ENCODE assay signal across 8 cellular contexts in genomic region chr2:105744091-105744908, GRCh38. TPM values are rescaled to one million over a fixed set of nuclear protein-coding genes. Genes with fewer than 3 reads are reported as not detected.
A peak's percentile ranks its signal among the peaks of the same experiment; 100 is the strongest.
DNase-seq lines count a peak whose midpoint lies in the region; ATAC-seq and TF ChIP-seq lines count a peak whose summit lies in the region.

No MANE protein-coding gene starts in this region.

- peaks cover 41% of the 10 kb centered on the region for H3K79me2 ChIP-seq in DOHH2 (ENCODE audit: control insufficient read depth, low read length)

- H3K4me1 ChIP-seq in DOHH2 (ENCODE audit: control insufficient read depth, low read length): peaks cover 58% of the 10 kb centered on the region
- H3K4me1 ChIP-seq in right atrium auricular region: peaks cover 0 to 46% of the 10 kb centered on the region in 2 donors

- TF ChIP-seq CTCF in DOHH2 (IDR thresholded peaks at IDR 0.05; ENCODE audit: low read depth, low read length, poor library complexity, severe bottlenecking): no peak
- no peak for TF ChIP-seq CTCF in right atrium auricular region (IDR thresholded peaks at IDR 0.05)

- no peaks in the 10 kb centered on the region for H3K9me2 ChIP-seq in DOHH2 (replicated peaks; ENCODE audit: control insufficient read depth, low read length)

- H3K9ac ChIP-seq in SK-N-MC (ENCODE audit: insufficient read length): no peak overlapping the region

- H3K4me3 ChIP-seq in DOHH2 (ENCODE audit: low read length) (peak overlapping the region; percentile 71), SK-N-MC (peak overlapping the region; percentile 68), right atrium auricular region (peak overlapping the region; percentile 81 to 96)

- peak overlapping the region; percentile 21 for H3K27ac ChIP-seq in DOHH2 (ENCODE audit: low read depth, low read length)
- H3K27ac ChIP-seq in SK-N-MC: no peak overlapping the region
- peak overlapping the region; percentile 92 to 96 for H3K27ac ChIP-seq in right atrium auricular region

- peak overlapping the region; percentile 88 for H3K4me2 ChIP-seq in DOHH2 (ENCODE audit: low read length)

- H3K36me3 ChIP-seq in DOHH2 (ENCODE audit: control insufficient read depth, low read length) (0 out of 2 replicates have a peak, but pooled peaks cover 5% of the 10 kb centered on the region), SK-N-MC (ENCODE audit: insufficient read depth, low read length) (no peaks in the 10 kb centered on the region), right atrium auricular region (no peaks in the 10 kb centered on the region)

- H3K27me3 ChIP-seq in DOHH2 (ENCODE audit: control insufficient read depth, low read length): no peaks in the 10 kb centered on the region
- no peaks in the 10 kb centered on the region for H3K27me3 ChIP-seq in right atrium auricular region

- peaks cover 9% of the 10 kb centered on the region; the same call in 1 of the 2 replicates for H4K20me1 ChIP-seq in DOHH2 (ENCODE audit: control insufficient read depth, insufficient read depth, low read depth, low read length)

- H3K9me3 ChIP-seq in DOHH2 (ENCODE audit: control insufficient read depth, insufficient read depth, low read length): no peaks in the 10 kb centered on the region
- no peaks in the 10 kb centered on the region for H3K9me3 ChIP-seq in SK-N-MC (ENCODE audit: low read depth, low read length)
- no peaks in the 10 kb centered on the region for H3K9me3 ChIP-seq in right atrium auricular region

- peak; percentile 69 for ATAC-seq in GM21367 (IDR thresholded peaks at IDR 0.05; ENCODE audit: unreplicated experiment)

- peak; percentile 23 for DNase-seq in HT-29 (ENCODE audit: low spot score)
- DNase-seq in SK-N-MC (ENCODE audit: low read depth, low spot score): no peak
- DNase-seq in amniotic stem cell (lab: John Stamatoyannopoulos, UW): peak; percentile 23
- peak; percentile 62 for DNase-seq in right atrium auricular region (ENCODE audit: low spot score)
- peak; percentile 50 for DNase-seq in retina
- DNase-seq in KG1 (lab: John Stamatoyannopoulos, UW): no peak

- peaks cover 13% of the 10 kb centered on the region for H3F3A ChIP-seq in DOHH2 (ENCODE audit: control insufficient read depth, insufficient read depth)

RNA-seq across cellular contexts. Expression of gene NCK2, which starts 0.4 kb away (rescaled TPM):
- total RNA-seq in HT-29 (2014; rRNA removed; shearing (Covaris generic)): 29.1 and 31.2 TPM in 2 replicates
- total RNA-seq in right atrium auricular region: 10 to 100 TPM; 31.7 to 39.3 TPM

Comparison
In these comparisons a context has a peak if more than half of its experiments do, and no peak if none do; other contexts are left out.
1. DNase-seq: peak in HT-29 (single experiment), amniotic stem cell (single experiment), right atrium auricular region (single experiment) and retina (single experiment); none in SK-N-MC (single experiment) and KG1 (single experiment).
2. Peak in every context shown above with its lines, with median percentiles within 50 percentile points of each other: H3K4me3 ChIP-seq.